In genomic region chr16:51701025-51701424, GRCh38 we compare ENCODE assay signal across 21 cellular contexts.
A peak's percentile ranks its signal among the peaks of the same experiment; 100 is the strongest.
DNase-seq lines count a peak whose midpoint lies in the region; ATAC-seq, FAIRE-seq and TF ChIP-seq lines count a peak whose summit lies in the region.
"Had no signal": no experiment of that assay in that cellular context is flagged by ENCODE, and none has a peak within 500 bp of the region (broad histone marks: within the 10 kb centered on the region; RNA-seq: fewer than 3 reads in every experiment).

No MANE protein-coding gene starts in this region.

- H3K27me3 ChIP-seq in RWPE2 (ENCODE audit: insufficient read depth, poor library complexity, severe bottlenecking) = peaks cover 13% of the 10 kb centered on the region
- no peaks in the 10 kb centered on the region for H3K27me3 ChIP-seq in bronchial epithelial cell (ENCODE audit: control insufficient read depth, insufficient read depth, low read length)
- no peaks in the 10 kb centered on the region for H3K27me3 ChIP-seq in foreskin keratinocyte
- H3K27me3 ChIP-seq in tibial nerve = no peaks in the 10 kb centered on the region

- no peaks in the 10 kb centered on the region for H3K4me1 ChIP-seq in RWPE2 (ENCODE audit: insufficient read depth, poor library complexity, severe bottlenecking)
- H3K4me1 ChIP-seq in foreskin keratinocyte = no peaks in the 10 kb centered on the region
- H3K4me1 ChIP-seq in tibial nerve = no peaks in the 10 kb centered on the region

- intact Hi-C loops in sciatic nerve (cut with DNase I) = no loop called here

- no peak for TF ChIP-seq CTCF in RWPE2 (IDR thresholded peaks at IDR 0.05; ENCODE audit: poor library complexity, severe bottlenecking)
- TF ChIP-seq CTCF in bronchial epithelial cell (IDR thresholded peaks at IDR 0.05; ENCODE audit: insufficient read depth, low read length, severe bottlenecking) = no peak
- TF ChIP-seq CTCF in foreskin keratinocyte (conservative IDR thresholded peaks at IDR 0.05) = no peak
- TF ChIP-seq CTCF in tibial nerve (IDR thresholded peaks at IDR 0.05) = no peak

- no peak for TF ChIP-seq POLR2A in tibial nerve (IDR thresholded peaks at IDR 0.05)

- H3K36me3 ChIP-seq in RWPE2 (ENCODE audit: low read depth) (no peaks in the 10 kb centered on the region), bronchial epithelial cell (ENCODE audit: control insufficient read depth, insufficient read depth, low read length) (no peaks in the 10 kb centered on the region), tibial nerve (no peaks in the 10 kb centered on the region)

- H3K9me3 ChIP-seq in RWPE2 (ENCODE audit: severe bottlenecking) (peaks cover 5% of the 10 kb centered on the region), tibial nerve (peaks cover 0 to 7% (median 1%) of the 10 kb centered on the region in 4 donors)

- no peak for TF ChIP-seq EP300 in tibial nerve (IDR thresholded peaks at IDR 0.05)

- no peak overlapping the region for H3K4me3 ChIP-seq in RWPE2 (ENCODE audit: severe bottlenecking)
- H3K4me3 ChIP-seq in bronchial epithelial cell (ENCODE audit: low read depth, low read length) = no peak overlapping the region
- no peak overlapping the region for H3K4me3 ChIP-seq in tibial nerve
- H3K4me3 ChIP-seq: GM23248 had no signal

- WGBS in tibial nerve, 2 donors = 90 to 100% methylated on average over 1 of the region's 1 CpG

- no peak for FAIRE-seq in bronchial epithelial cell (lab: Jason Lieb, UNC)
- FAIRE-seq: G401.6, GM12892, GM19239, H1 had no signal

- peak; percentile 21 for DNase-seq in RPMI7951 (ENCODE audit: low read depth)
- DNase-seq in RWPE2 (ENCODE audit: low spot score) = no peak
- DNase-seq in bronchial epithelial cell (ENCODE audit: low read depth) = peak; percentile 74
- DNase-seq in foreskin keratinocyte = peak; percentile 24 to 37
- no peak for DNase-seq in sciatic nerve (ENCODE audit: low spot score)
- no peak for DNase-seq in NCI-H146 (lab: John Stamatoyannopoulos, UW)
- no peak for DNase-seq in tibial nerve (ENCODE audit: low spot score in 2 of 2)
- DNase-seq: C1 segment of cervical spinal cord; Calu3; CD4-positive, alpha-beta memory T cell; COR-L47; DMS53; DMS79 treated with DMSO at 0.1 percent for 48 hours; GM23248; H7; HCEC 1CT had no signal

- no peak overlapping the region for H3K27ac ChIP-seq in RWPE2 (ENCODE audit: poor library complexity, severe bottlenecking)
- no peak overlapping the region for H3K27ac ChIP-seq in foreskin keratinocyte
- H3K27ac ChIP-seq in tibial nerve = no peak overlapping the region
- H3K27ac ChIP-seq: GM23248 had no signal

- 0 out of 3 replicates have a peak, but pooled peaks have one; percentile 41 for ATAC-seq in RWPE2 (ENCODE audit: low read depth)
- peak; percentile 72 for ATAC-seq in foreskin keratinocyte
- no peak for ATAC-seq in sciatic nerve
- no peak for ATAC-seq in HG02678 (IDR thresholded peaks at IDR 0.05; ENCODE audit: unreplicated experiment)

Comparison
In these comparisons a context has a peak if more than half of its experiments do, and no peak if none do; other contexts are left out.
1. DNase-seq: peak in RPMI7951 (single experiment), bronchial epithelial cell (single experiment) and foreskin keratinocyte (2 of 2); none in RWPE2 (single experiment), sciatic nerve (single experiment), NCI-H146 (single experiment) and tibial nerve (0 of 2).
2. ATAC-seq: peak in RWPE2 (single experiment) and foreskin keratinocyte (single experiment); none in sciatic nerve (single experiment) and HG02678 (single experiment).